In the genomic region with DNA sequence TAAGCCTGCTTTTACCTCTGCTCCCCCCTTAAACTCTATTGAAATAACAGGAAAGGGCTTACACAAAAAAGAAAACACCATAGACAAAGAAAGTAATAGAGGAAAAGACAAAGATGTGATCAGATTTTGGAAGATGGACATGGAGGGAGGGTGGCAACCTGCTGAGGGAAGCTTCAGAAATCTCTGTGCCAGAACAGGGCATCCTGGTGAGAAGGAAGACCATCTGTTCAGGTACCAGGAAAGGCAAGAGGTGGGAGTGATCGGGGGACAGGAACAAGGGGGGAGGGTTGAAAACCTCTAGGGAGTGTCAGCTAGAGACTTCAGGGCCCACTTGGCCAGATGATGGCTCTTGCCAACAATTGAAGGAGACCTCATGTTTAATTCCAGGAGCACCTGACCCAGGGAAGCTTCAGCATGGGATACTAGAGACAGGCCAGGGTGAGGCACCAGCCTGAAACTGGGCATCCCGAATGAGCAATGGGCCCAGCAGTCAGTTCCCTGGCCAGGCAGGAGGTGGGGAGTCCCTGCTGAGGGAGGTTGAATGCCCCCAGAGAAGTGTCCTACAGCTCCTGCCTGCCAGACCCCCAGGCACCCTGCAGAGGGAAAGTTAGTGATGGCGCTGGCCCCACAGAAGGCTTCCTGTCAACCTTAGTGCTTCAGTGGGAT, we compare ENCODE assay signal across 13 cellular contexts. TPM values are rescaled to one million over a fixed set of nuclear protein-coding genes. Genes with fewer than 3 reads are reported as not detected.
A peak's percentile ranks its signal among the peaks of the same experiment; 100 is the strongest.
DNase-seq lines count a peak whose midpoint lies in the region; ATAC-seq and TF ChIP-seq lines count a peak whose summit lies in the region.
"Had no signal": no experiment of that assay in that cellular context is flagged by ENCODE, and none has a peak within 500 bp of the region (broad histone marks: within the 10 kb centered on the region; RNA-seq: fewer than 3 reads in every experiment).

No MANE protein-coding gene starts in this region.

- peaks cover 2% of the 10 kb centered on the region; the same call in 1 of the 2 replicates for H3K9me3 ChIP-seq in HUES64 (ENCODE audit: insufficient read depth, low read depth, low read length)
- H3K9me3 ChIP-seq: SJSA1 had no signal

- peak overlapping the region; percentile 45; the same call in 1 of the 2 replicates for H3K27ac ChIP-seq in HUES64 (ENCODE audit: low read depth, low read length)
- H3K27ac ChIP-seq: 22Rv1, SJSA1 had no signal

- intact Hi-C loops in posterior vena cava (cut with DNase I) (no loop called here), head of caudate nucleus (cut with DNase I) (no loop called here), left cardiac atrium (cut with DNase I) (no loop called here)

- no peaks in the 10 kb centered on the region for H3K9me3 Mint-ChIP-seq in central memory CD8-positive, alpha-beta T cell

- H3K4me1 ChIP-seq in HUES64 (ENCODE audit: insufficient read depth, low read length): peaks cover 21% of the 10 kb centered on the region
- H3K4me1 ChIP-seq: SJSA1 had no signal

- H3K4me3 ChIP-seq in HUES64 (ENCODE audit: low read length): no peak overlapping the region
- H3K4me3 ChIP-seq: SJSA1 had no signal

- H3K36me3 ChIP-seq in HUES64 (ENCODE audit: insufficient read depth, low read length): peaks cover 93% of the 10 kb centered on the region

- H3K4me1 Mint-ChIP-seq in central memory CD8-positive, alpha-beta T cell: peaks cover 42% of the 10 kb centered on the region

- DNase-seq in NCI-H2171 treated with DMSO at 0.1 percent for 48 hours (lab: John Stamatoyannopoulos, UW) (peak; percentile 27), NCI-H2171 (lab: John Stamatoyannopoulos, UW) (no peak), posterior vena cava (ENCODE audit: low spot score) (peak; percentile 53), head of caudate nucleus (no peak), GM13976 (ENCODE audit: low spot score) (no peak), left cardiac atrium (no peak)
- no peak for DNase-seq in central memory CD8-positive, alpha-beta T cell (ENCODE audit: low spot score in 2 of 2)
- DNase-seq: KG1, NCI-H187 had no signal

- H3K27me3 Mint-ChIP-seq in central memory CD8-positive, alpha-beta T cell: no peaks in the 10 kb centered on the region

- no peak for TF ChIP-seq CTCF in GM13976 (IDR thresholded peaks at IDR 0.05; ENCODE audit: borderline replicate concordance, control extremely low read depth, extremely low read depth, insufficient read depth, missing control alignments)

- no peaks in the 10 kb centered on the region for H3K27me3 ChIP-seq in HUES64 (ENCODE audit: insufficient read depth, low read length)
- H3K27me3 ChIP-seq: SJSA1 had no signal

- no peak overlapping the region for H3K9ac ChIP-seq in HUES64 (ENCODE audit: low read depth, low read length)

- H3K4me3 Mint-ChIP-seq in central memory CD8-positive, alpha-beta T cell: no peak overlapping the region

- peaks cover 79% of the 10 kb centered on the region for H3K36me3 Mint-ChIP-seq in central memory CD8-positive, alpha-beta T cell (ENCODE audit: insufficient read depth)

- no peak for ATAC-seq in central memory CD8-positive, alpha-beta T cell (replicated peaks; ENCODE audit: extremely low read depth, poor library complexity, severe bottlenecking)
- ATAC-seq in left cardiac atrium: no peak
- ATAC-seq: sciatic nerve had no signal

- H3K27ac Mint-ChIP-seq in central memory CD8-positive, alpha-beta T cell (ENCODE audit: low read depth): peak overlapping the region; percentile 78

- in situ Hi-C loops in GM13976 (cut with MboI; ENCODE audit: low sequenced_read_pairs, unreplicated experiment): no loop called here

- 68% methylated on average over 3 of the region's 3 CpGs for WGBS in HUES64

RNA-seq across cellular contexts. Expression of a gene that starts 8.2 kb away (rescaled TPM):
- 73.1 TPM for polyA plus RNA-seq in HUES64 (2013, experiment 1 of 2)
- 62.6 TPM for polyA plus RNA-seq in HUES64 (2013, experiment 2 of 2)
- total RNA-seq in posterior vena cava (100 to 1,000 TPM; 245 to 333 TPM), left cardiac atrium (100 to 1,000 TPM; 302 to 316 TPM)

RNA-seq across cellular contexts. Expression of a gene that starts 22.2 kb away (rescaled TPM):
- 54.7 TPM for polyA plus RNA-seq in HUES64 (2013, experiment 1 of 2)
- polyA plus RNA-seq in HUES64 (2013, experiment 2 of 2): 64.0 TPM
- total RNA-seq in posterior vena cava (10 to 100 TPM; 54.6 to 62.8 TPM), left cardiac atrium (10 to 100 TPM; 66.5 to 85.9 TPM)

RNA-seq across cellular contexts. Expression of a gene that starts 29.7 kb away (rescaled TPM):
- 9.8 TPM for polyA plus RNA-seq in HUES64 (2013, experiment 1 of 2)
- 17.0 TPM for polyA plus RNA-seq in HUES64 (2013, experiment 2 of 2)
- 10 to 100 TPM; 17.3 to 20.1 TPM for total RNA-seq in posterior vena cava
- 10 to 100 TPM; 11.1 to 12.7 TPM for total RNA-seq in left cardiac atrium

RNA-seq across cellular contexts. Expression of a gene that starts 35.1 kb away (rescaled TPM):
- not detected for polyA plus RNA-seq in HUES64 (2013, experiment 1 of 2)
- polyA plus RNA-seq in HUES64 (2013, experiment 2 of 2): 1.3 TPM
- 10 to 100 TPM; 19.7 to 20.3 TPM for total RNA-seq in posterior vena cava
- total RNA-seq in left cardiac atrium: 10 to 100 TPM; 13.9 to 16.1 TPM

Comparison
In these comparisons a context has a peak if more than half of its experiments do, and no peak if none do; other contexts are left out.
1. DNase-seq: peak in NCI-H2171 treated with DMSO at 0.1 percent for 48 hours (single experiment) and posterior vena cava (single experiment); none in NCI-H2171 (single experiment), central memory CD8-positive, alpha-beta T cell (0 of 2), head of caudate nucleus (0 of 42), GM13976 (single experiment) and left cardiac atrium (single experiment).